Comparison of ENCODE assay signal across 38 cellular contexts in the genomic region with DNA sequence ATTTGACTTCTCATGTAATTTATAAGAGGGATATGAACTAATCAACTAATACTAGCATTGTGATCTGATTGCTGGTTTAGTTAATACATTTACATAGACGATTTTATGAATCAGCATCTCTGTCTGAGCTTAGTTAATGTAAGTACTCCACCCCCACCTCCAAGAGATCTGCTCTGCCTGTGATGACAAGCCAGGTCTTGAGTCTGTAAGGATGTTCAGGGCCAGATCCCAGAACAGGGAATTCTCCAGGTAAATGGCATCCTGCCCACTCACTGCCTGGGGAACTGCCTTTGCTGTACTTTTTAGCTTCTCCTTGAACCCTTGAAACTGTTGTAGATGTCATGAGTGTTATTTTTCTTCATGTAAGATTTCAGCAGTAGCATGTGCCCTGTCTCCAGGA.
"Had no signal": no experiment of that assay in that cellular context is flagged by ENCODE, and none has a peak within 500 bp of the region (broad histone marks: within the 10 kb centered on the region; RNA-seq: fewer than 3 reads in every experiment).

No MANE protein-coding gene starts in this region.

- H3K4me1 ChIP-seq: adrenal gland, body of pancreas, breast epithelium had no signal

- H3K27me3 ChIP-seq: adrenal gland, body of pancreas, brain microvascular endothelial cell, breast epithelium, cardiac muscle cell had no signal

- FAIRE-seq: astrocyte, TTC549 had no signal

- H3K9me3 Mint-ChIP-seq: activated T-helper 2 cell treated with anti-CD3 and anti-CD28 coated beads, Interferon-gamma antibody, Interleukin-2, Interleukin-4, amounts not matched to agents 10 μg/mL and 5 μg/mL and 100 μg/mL, durations not matched to agents 14 hours and 24 hours and 36 hours had no signal

- H3K4me3 Mint-ChIP-seq: activated B cell treated with CpG ODN at 0.5 μM for 24 hours; activated CD4-positive, alpha-beta memory T cell treated with anti-CD3 and anti-CD28 coated beads for 36 hours; activated CD4-positive, alpha-beta T cell treated with anti-CD3 and anti-CD28 coated beads, Interleukin-2, amount 10 ng/mL, durations not matched to agents 24 days and 14 days; activated CD8-positive, alpha-beta memory T cell treated with anti-CD3 and anti-CD28 coated beads, Interleukin-2, amount 10 ng/mL, durations not matched to agents 7 days and 5 days; activated CD8-positive, alpha-beta T cell treated with anti-CD3 and anti-CD28 coated beads, Interleukin-2, amount 10 ng/mL, durations not matched to agents 7 days and 5 days; activated naive CD4-positive, alpha-beta T cell treated with anti-CD3 and anti-CD28 coated beads, Interleukin-2, amount 10 ng/mL, durations not matched to agents 7 days and 5 days; activated naive CD4-positive, alpha-beta T cell treated with anti-CD3 and anti-CD28 coated beads, Interleukin-2, amount 50 U/mL, for 24 hours; activated naive CD8-positive, alpha-beta T cell; activated T-cell treated with anti-CD3 and anti-CD28 coated beads, Interleukin-2, amount 50 U/mL, for 24 hours; central memory CD8-positive, alpha-beta T cell; T-helper 1 cell treated with Interleukin-12 subunit alpha and Interleukin-12 subunit beta and Interleukin-4 antibody, amounts not matched to agents 30 μg/mL and 1 μg/mL, for 36 hours; T-helper 2 cell treated with Interferon-gamma antibody and Interleukin-4, amounts not matched to agents 5 μg/mL and 100 μg/mL, for 36 hours had no signal

- DNase-seq: activated B cell treated with CpG ODN at 0.5 μM for 24 hours; activated CD4-positive, alpha-beta memory T cell treated with anti-CD3 and anti-CD28 coated beads for 36 hours; activated CD4-positive, alpha-beta T cell treated with anti-CD3 and anti-CD28 coated beads for 4 hours; activated CD4-positive, alpha-beta T cell treated with anti-CD3 and anti-CD28 coated beads, Interleukin-2, amount 10 ng/mL, durations not matched to agents 24 days and 14 days; activated CD4-positive, alpha-beta T cell treated with anti-CD3 and anti-CD28 coated beads, Interleukin-2, amount 50 U/mL, for 1 hour; activated CD4-positive, alpha-beta T cell treated with anti-CD3 and anti-CD28 coated beads, Interleukin-2, amount 50 U/mL, for 4 hours; activated CD4-positive, CD25-positive, alpha-beta regulatory T cell treated with anti-CD3 and anti-CD28 coated beads, Interleukin-2, amount 50 U/mL, for 72 hours; activated CD8-positive, alpha-beta memory T cell treated with anti-CD3 and anti-CD28 coated beads for 24 hours; activated CD8-positive, alpha-beta memory T cell treated with anti-CD3 and anti-CD28 coated beads, Interleukin-2, amount 10 ng/mL, durations not matched to agents 7 days and 5 days; activated CD8-positive, alpha-beta memory T cell treated with anti-CD3 and anti-CD28 coated beads, Interleukin-2, amount 50 U/mL, for 48 hours; activated CD8-positive, alpha-beta T cell treated with anti-CD3 and anti-CD28 coated beads, Interleukin-2, amount 10 ng/mL, durations not matched to agents 7 days and 5 days; activated effector memory CD4-positive, alpha-beta T cell treated with Interleukin-2 at 50 U/mL for 16 hours; activated gamma-delta T cell; activated naive CD4-positive, alpha-beta T cell treated with anti-CD3 and anti-CD28 coated beads, Interleukin-2, amount 10 ng/mL, durations not matched to agents 7 days and 5 days; activated naive CD4-positive, alpha-beta T cell treated with Interleukin-2 at 50 U/mL for 16 hours; activated T-cell treated with anti-CD3 and anti-CD28 coated beads, Interleukin-2, amount 50 U/mL, for 24 hours; activated T-cell treated with anti-CD3 and anti-CD28 coated beads, Interleukin-2, amount 50 U/mL, for 48 hours; adrenal gland; amniotic stem cell; aorta; body of pancreas; brain microvascular endothelial cell; cerebellar nuclear complex; SW 1271; T-helper 1 cell; T-helper 2 cell; T-helper 9 cell had no signal

- H3K4me1 Mint-ChIP-seq: activated B cell treated with CpG ODN at 0.5 μM for 24 hours; activated CD4-positive, alpha-beta T cell treated with anti-CD3 and anti-CD28 coated beads, Interleukin-2, amount 10 ng/mL, durations not matched to agents 24 days and 14 days; activated CD8-positive, alpha-beta memory T cell treated with anti-CD3 and anti-CD28 coated beads, Interleukin-2, amount 10 ng/mL, durations not matched to agents 7 days and 5 days; activated naive CD4-positive, alpha-beta T cell treated with anti-CD3 and anti-CD28 coated beads, Interleukin-2, amount 10 ng/mL, durations not matched to agents 7 days and 5 days; activated naive CD4-positive, alpha-beta T cell treated with anti-CD3 and anti-CD28 coated beads, Interleukin-2, amount 50 U/mL, for 24 hours; central memory CD8-positive, alpha-beta T cell had no signal

- H3K27ac Mint-ChIP-seq: activated B cell treated with CpG ODN at 0.5 μM for 24 hours; activated CD4-positive, alpha-beta memory T cell treated with anti-CD3 and anti-CD28 coated beads for 36 hours; activated CD4-positive, alpha-beta T cell treated with anti-CD3 and anti-CD28 coated beads, Interleukin-2, amount 10 ng/mL, durations not matched to agents 24 days and 14 days; activated CD8-positive, alpha-beta memory T cell treated with anti-CD3 and anti-CD28 coated beads, Interleukin-2, amount 10 ng/mL, durations not matched to agents 7 days and 5 days; activated CD8-positive, alpha-beta T cell treated with anti-CD3 and anti-CD28 coated beads, Interleukin-2, amount 10 ng/mL, durations not matched to agents 7 days and 5 days; activated naive CD4-positive, alpha-beta T cell treated with anti-CD3 and anti-CD28 coated beads, Interleukin-2, amount 10 ng/mL, durations not matched to agents 7 days and 5 days; activated naive CD4-positive, alpha-beta T cell treated with anti-CD3 and anti-CD28 coated beads, Interleukin-2, amount 50 U/mL, for 24 hours; activated naive CD8-positive, alpha-beta T cell; activated T-cell treated with anti-CD3 and anti-CD28 coated beads, Interleukin-2, amount 50 U/mL, for 24 hours; activated T-helper 2 cell treated with anti-CD3 and anti-CD28 coated beads, Interferon-gamma antibody, Interleukin-2, Interleukin-4, amounts not matched to agents 10 μg/mL and 5 μg/mL and 100 μg/mL, durations not matched to agents 14 hours and 24 hours and 36 hours; T-helper 1 cell treated with Interleukin-12 subunit alpha and Interleukin-12 subunit beta and Interleukin-4 antibody, amounts not matched to agents 30 μg/mL and 1 μg/mL, for 36 hours; T-helper 2 cell treated with Interferon-gamma antibody and Interleukin-4, amounts not matched to agents 5 μg/mL and 100 μg/mL, for 36 hours had no signal

- H3K9me3 ChIP-seq: adrenal gland, body of pancreas had no signal

- H3K27me3 Mint-ChIP-seq: activated B cell treated with CpG ODN at 0.5 μM for 24 hours; activated naive CD4-positive, alpha-beta T cell treated with anti-CD3 and anti-CD28 coated beads, Interleukin-2, amount 10 ng/mL, durations not matched to agents 7 days and 5 days had no signal

- H3K36me3 ChIP-seq: adrenal gland, brain microvascular endothelial cell, breast epithelium, cardiac muscle cell had no signal

- H3K4me3 ChIP-seq: adrenal gland, body of pancreas, breast epithelium, cardiac muscle cell had no signal

- H3K27ac ChIP-seq: adrenal gland, body of pancreas, brain microvascular endothelial cell, breast epithelium, cardiac muscle cell, VCaP had no signal

- H3K36me3 Mint-ChIP-seq: activated CD4-positive, alpha-beta memory T cell treated with anti-CD3 and anti-CD28 coated beads for 36 hours; activated CD8-positive, alpha-beta memory T cell treated with anti-CD3 and anti-CD28 coated beads, Interleukin-2, amount 10 ng/mL, durations not matched to agents 7 days and 5 days; activated naive CD4-positive, alpha-beta T cell treated with anti-CD3 and anti-CD28 coated beads, Interleukin-2, amount 10 ng/mL, durations not matched to agents 7 days and 5 days; activated naive CD4-positive, alpha-beta T cell treated with anti-CD3 and anti-CD28 coated beads, Interleukin-2, amount 50 U/mL, for 24 hours; activated naive CD8-positive, alpha-beta T cell had no signal
